In genomic region chr2:181763423-181763822, GRCh38 we compare ENCODE assay signal across 1 cellular context.
TF ChIP-seq lines count a peak whose summit lies in the region.

No MANE protein-coding gene starts in this region.

TF ChIP-seq in K562, 482 proteins besides CTCF, POLR2A, EP300 and RAD21 (continued from another document):
- TF ChIP-seq TFAP4 (CRISPR knock-in tag; IDR thresholded peaks at IDR 0.05; ENCODE audit: borderline replicate concordance) (no peak), MITF (IDR thresholded peaks at IDR 0.05) (no peak), PRMT5 (CRISPR knock-in tag; IDR thresholded peaks at IDR 0.05) (no peak), NCOA2 (IDR thresholded peaks at IDR 0.05; ENCODE audit: partially characterized antibody in 2 of 2) (no peak), KAT8 (IDR thresholded peaks at IDR 0.05; ENCODE audit: low read depth) (no peak), BRD4 (IDR thresholded peaks at IDR 0.05) (no peak), RBM17 (IDR thresholded peaks at IDR 0.05; ENCODE audit: borderline replicate concordance, low read depth, low read length) (no peak), NBN (IDR thresholded peaks at IDR 0.05; ENCODE audit: low read depth) (no peak), CEBPZ (IDR thresholded peaks at IDR 0.05; ENCODE audit: borderline replicate concordance, low read depth, low read length) (no peak), SMARCB1 (IDR thresholded peaks at IDR 0.05; ENCODE audit: insufficient read length, low read depth) (no peak)
TF ChIP-seq in K562: peak in this region for 0.
